In the genomic region with DNA sequence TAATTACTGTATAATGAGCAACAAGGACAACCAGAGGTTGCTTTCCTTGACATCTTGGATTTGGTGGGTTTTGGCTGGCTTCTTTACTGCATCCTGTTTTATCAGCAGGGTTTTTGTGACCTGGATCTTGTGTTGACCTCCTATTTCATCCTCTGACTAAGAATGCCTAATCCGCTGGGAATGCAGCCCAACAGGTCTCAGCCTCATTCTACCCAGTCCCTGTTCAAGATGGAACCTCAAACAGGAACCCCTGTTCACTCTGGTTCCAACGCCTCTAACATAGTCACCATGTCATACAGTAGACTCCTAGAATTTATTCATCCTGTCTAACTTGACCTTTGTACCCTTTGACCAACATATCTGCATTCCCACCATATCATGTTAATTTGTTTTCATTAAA, we compare ENCODE assay signal across 18 cellular contexts.
DNase-seq lines count a peak whose midpoint lies in the region; ATAC-seq and TF ChIP-seq lines count a peak whose summit lies in the region.
"Had no signal": no experiment of that assay in that cellular context is flagged by ENCODE, and none has a peak within 500 bp of the region (broad histone marks: within the 10 kb centered on the region; RNA-seq: fewer than 3 reads in every experiment).

No MANE protein-coding gene starts in this region.

- ATAC-seq in WTC11, result peak; percentile 32; the same call in 1 of the 2 replicates
- no peak for ATAC-seq in GM21360 (IDR thresholded peaks at IDR 0.05; ENCODE audit: unreplicated experiment)
- ATAC-seq: GM12878 had no signal

- TF ChIP-seq POLR2A in breast epithelium (IDR thresholded peaks at IDR 0.05), result no peak

- H3K4me1 ChIP-seq in mammary epithelial cell (ENCODE audit: insufficient read depth, low read length), result peaks cover 26% of the 10 kb centered on the region
- no peaks in the 10 kb centered on the region for H3K4me1 ChIP-seq in breast epithelium
- H3K4me1 ChIP-seq: Peyer's patch had no signal

- no peak overlapping the region for H3K4me3 Mint-ChIP-seq in WTC11
- H3K4me3 Mint-ChIP-seq: CD4-positive, alpha-beta memory T cell had no signal

- 42% methylated on average over 2 of the region's 2 CpGs for WGBS in mammary epithelial cell (ENCODE audit: low coverage, missing lambda C conversion rate)

- H4K20me1 ChIP-seq in mammary epithelial cell (ENCODE audit: insufficient read depth, low read length), result no peaks in the 10 kb centered on the region

- no peaks in the 10 kb centered on the region for H3K79me2 ChIP-seq in mammary epithelial cell (ENCODE audit: insufficient read depth, low read length)

- no peaks in the 10 kb centered on the region for H3K36me3 ChIP-seq in mammary epithelial cell (ENCODE audit: insufficient read depth, low read length)
- H3K36me3 ChIP-seq in breast epithelium, result no peaks in the 10 kb centered on the region
- H3K36me3 ChIP-seq: Peyer's patch had no signal

- in situ Hi-C loops in mammary epithelial cell (cut with MboI; ENCODE audit: low sequenced_read_pairs in 2 of 2), result no loop called here

- no TSS peak for BruUV-seq in mammary epithelial cell (replicated peaks; lab: Mats Ljungman, UMichigan)

- no peaks in the 10 kb centered on the region for H3K9me3 Mint-ChIP-seq in WTC11

- POLR2A ChIA-PET in WTC11 (lab: Charles Lee), result no interaction called here

- CTCF ChIA-PET in mammary epithelial cell (lab: Charles Lee; ENCODE audit: low non-redundant PET), result no interaction called here
- CTCF ChIA-PET in WTC11 (lab: Charles Lee), result no interaction called here

- H3K9me3 ChIP-seq in mammary epithelial cell (replicated peaks; ENCODE audit: insufficient read depth, low read length) (no peaks in the 10 kb centered on the region), breast epithelium (no peaks in the 10 kb centered on the region)
- H3K9me3 ChIP-seq: Peyer's patch had no signal

- H3K27ac ChIP-seq in mammary epithelial cell (ENCODE audit: insufficient read depth, low read depth, low read length) (no peak overlapping the region), breast epithelium (no peak overlapping the region)
- H3K27ac ChIP-seq: GM23248, Peyer's patch had no signal

- no peak overlapping the region for H3K27ac Mint-ChIP-seq in WTC11
- H3K27ac Mint-ChIP-seq: CD4-positive, alpha-beta memory T cell had no signal

- peak overlapping the region; percentile 28 for H3K4me2 ChIP-seq in mammary epithelial cell (ENCODE audit: insufficient read depth, low read depth, low read length)

- H3K9ac ChIP-seq in mammary epithelial cell (ENCODE audit: insufficient read depth, low read length), result no peak overlapping the region
- H3K9ac ChIP-seq: GM23248 had no signal

- dilution Hi-C loops in mammary epithelial cell (cut with HindIII; ENCODE audit: low sequenced_read_pairs), result no loop called here

- no peak overlapping the region for H2AFZ ChIP-seq in mammary epithelial cell (ENCODE audit: low read depth, low read length)
- H2AFZ ChIP-seq: GM23248 had no signal

- H3K4me3 ChIP-seq in mammary epithelial cell (replicated peaks in 1 of 3; ENCODE audit: insufficient read depth in 1 of 3, low read depth in 2 of 3, low read length in 3 of 3) (no peak overlapping the region), breast epithelium (no peak overlapping the region)
- H3K4me3 ChIP-seq: GM12878, GM23248, Peyer's patch had no signal

- intact Hi-C loops in mammary epithelial cell (cut with micrococcal nuclease), result no loop called here
- intact Hi-C loops in breast epithelium (cut with DNase I; ENCODE audit: low total_unique reads), result no loop called here

- no peak for TF ChIP-seq CTCF in mammary epithelial cell (conservative IDR thresholded peaks at IDR 0.05 in 1 of 2, IDR thresholded peaks at IDR 0.05 in 1 of 2; ENCODE audit: extremely low read depth in 1 of 2, insufficient read depth in 1 of 2, low read depth in 1 of 2, low read length in 2 of 2)
- no peak for TF ChIP-seq CTCF in breast epithelium (IDR thresholded peaks at IDR 0.05)
- no peak for TF ChIP-seq CTCF in WTC11 (IDR thresholded peaks at IDR 0.05)

- H3K27me3 Mint-ChIP-seq in WTC11 (ENCODE audit: low read depth), result no peaks in the 10 kb centered on the region
- H3K27me3 Mint-ChIP-seq: CD4-positive, alpha-beta memory T cell had no signal

- peak; percentile 83 for DNase-seq in mammary epithelial cell
- no peak for DNase-seq in breast epithelium (ENCODE audit: low spot score in 2 of 2)
- no peak for DNase-seq in WTC11 (ENCODE audit: low spot score)
- peak; percentile 87 for DNase-seq in islet precursor cell
- DNase-seq in Kasumi-1 (lab: John Stamatoyannopoulos, UW), result no peak
- DNase-seq in midbrain (lab: John Stamatoyannopoulos, UW), result no peak
- no peak for DNase-seq in activated CD4-positive, alpha-beta T cell treated with anti-CD3 and anti-CD28 coated beads for 1 hour
- DNase-seq: CD4-positive, alpha-beta memory T cell; DND-41; GDM1; GM23248; IMR-90; NCI-H2029 treated with DMSO at 0.1 percent for 48 hours; NCI-H524; Peyer's patch; SHP77 treated with DMSO at 0.1 percent for 48 hours had no signal

- H3K27me3 ChIP-seq in mammary epithelial cell (ENCODE audit: insufficient read depth, low read length), result no peaks in the 10 kb centered on the region
- H3K27me3 ChIP-seq in breast epithelium, result no peaks in the 10 kb centered on the region
- H3K27me3 ChIP-seq: Peyer's patch had no signal

- H3K4me1 Mint-ChIP-seq in WTC11, result 0 out of 2 replicates have a peak, but pooled peaks cover 5% of the 10 kb centered on the region
- H3K4me1 Mint-ChIP-seq: CD4-positive, alpha-beta memory T cell had no signal

- no peaks in the 10 kb centered on the region for H3K36me3 Mint-ChIP-seq in WTC11
- H3K36me3 Mint-ChIP-seq: CD4-positive, alpha-beta memory T cell had no signal

TF ChIP-seq in WTC11, 78 proteins besides CTCF, POLR2A, EP300 and RAD21:
- no peak for TF ChIP-seq ZNF219 (CRISPR knock-in tag; IDR thresholded peaks at IDR 0.05; ENCODE audit: borderline replicate concordance)

Comparison
In these comparisons a context has a peak if more than half of its experiments do, and no peak if none do; other contexts are left out.
1. DNase-seq: peak in mammary epithelial cell (single experiment) and islet precursor cell (single experiment); none in breast epithelium (0 of 2), WTC11 (single experiment), Kasumi-1 (0 of 2), midbrain (single experiment) and activated CD4-positive, alpha-beta T cell treated with anti-CD3 and anti-CD28 coated beads for 1 hour (single experiment).